Comparison of ENCODE assay signal across 31 cellular contexts in the genomic region with DNA sequence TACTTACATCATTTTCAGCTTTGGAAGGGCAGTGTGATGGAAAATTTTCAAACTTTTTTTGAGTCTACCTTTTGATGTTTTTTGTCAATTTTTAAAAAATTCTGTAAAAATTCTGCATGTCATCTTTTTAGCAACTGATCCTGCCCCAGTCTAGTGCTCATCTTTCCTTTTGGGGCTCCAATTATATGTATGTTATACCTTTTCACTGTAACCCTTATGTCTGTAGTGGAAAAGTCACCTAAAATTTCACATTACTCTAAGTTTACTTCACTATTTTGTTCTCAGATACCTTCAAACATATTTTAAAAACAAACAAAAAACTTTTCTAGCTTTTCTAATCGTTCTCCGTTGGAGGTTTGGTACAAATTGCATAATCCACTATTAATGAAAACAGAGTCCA. TPM values are rescaled to one million over a fixed set of nuclear protein-coding genes. Genes with fewer than 3 reads are reported as not detected.
"Had no signal": no experiment of that assay in that cellular context is flagged by ENCODE, and none has a peak within 500 bp of the region (broad histone marks: within the 10 kb centered on the region; RNA-seq: fewer than 3 reads in every experiment).

No MANE protein-coding gene starts in this region.

- DNase-seq: activated CD4-positive, alpha-beta memory T cell treated with anti-CD3 and anti-CD28 coated beads for 36 hours; activated CD4-positive, alpha-beta T cell treated with anti-CD3 and anti-CD28 coated beads for 36 hours; activated CD4-positive, alpha-beta T cell treated with anti-CD3 and anti-CD28 coated beads, Interleukin-2, amount 10 ng/mL, durations not matched to agents 24 days and 14 days; activated CD4-positive, CD25-positive, alpha-beta regulatory T cell; activated CD4-positive, CD25-positive, alpha-beta regulatory T cell treated with anti-CD3 and anti-CD28 coated beads, Interleukin-2, amount 50 U/mL, for 72 hours; activated CD8-positive, alpha-beta memory T cell treated with anti-CD3 and anti-CD28 coated beads, Interleukin-2, amount 10 ng/mL, durations not matched to agents 7 days and 5 days; activated CD8-positive, alpha-beta memory T cell treated with anti-CD3 and anti-CD28 coated beads, Interleukin-2, amount 50 U/mL, for 4 hours; activated CD8-positive, alpha-beta T cell treated with anti-CD3 and anti-CD28 coated beads, Interleukin-2, amount 10 ng/mL, durations not matched to agents 7 days and 5 days; activated effector memory CD4-positive, alpha-beta T cell treated with anti-CD3 and anti-CD28 coated beads, Interleukin-2, amount 50 U/mL, for 16 hours; activated naive CD4-positive, alpha-beta T cell treated with anti-CD3 and anti-CD28 coated beads for 36 hours; activated naive CD8-positive, alpha-beta T cell treated with anti-CD3 and anti-CD28 coated beads for 36 hours; activated naive CD8-positive, alpha-beta T cell treated with anti-CD3 and anti-CD28 coated beads, Interleukin-2, amount 50 U/mL, for 24 hours; activated T-cell treated with anti-CD3 and anti-CD28 coated beads, Interleukin-2, amount 50 U/mL, for 1 hour; activated T-cell treated with anti-CD3 and anti-CD28 coated beads, Interleukin-2, amount 50 U/mL, for 48 hours; adrenal gland; brain microvascular endothelial cell; dorsolateral prefrontal cortex; effector memory CD4-positive, alpha-beta T cell; endodermal cell; foreskin keratinocyte; gastrocnemius medialis; glutamatergic neuron; heart left ventricle; T-helper 2 cell had no signal

- H3K27ac ChIP-seq: adrenal gland, ascending aorta, brain microvascular endothelial cell, coronary artery, dorsolateral prefrontal cortex, esophagus muscularis mucosa, foreskin keratinocyte, gastrocnemius medialis, heart left ventricle had no signal

- H3K27me3 ChIP-seq: adrenal gland, ascending aorta, brain microvascular endothelial cell, dorsolateral prefrontal cortex, esophagus muscularis mucosa, foreskin keratinocyte, gastrocnemius medialis, heart left ventricle had no signal

- H3K36me3 ChIP-seq: adrenal gland, brain microvascular endothelial cell had no signal

- H3K4me1 ChIP-seq: adrenal gland, ascending aorta, esophagus muscularis mucosa, foreskin keratinocyte, gastrocnemius medialis, heart left ventricle had no signal

- H3K4me3 ChIP-seq: adrenal gland, ascending aorta, coronary artery, dorsolateral prefrontal cortex, esophagus muscularis mucosa, heart left ventricle had no signal

RNA-seq across cellular contexts. Expression of a gene that starts 32.5 kb away (rescaled TPM):
- total RNA-seq: activated CD4-positive, alpha-beta memory T cell treated with anti-CD3 and anti-CD28 coated beads for 36 hours; activated CD4-positive, alpha-beta T cell treated with anti-CD3 and anti-CD28 coated beads for 36 hours; activated CD4-positive, alpha-beta T cell treated with anti-CD3 and anti-CD28 coated beads, Interleukin-2, amount 10 ng/mL, durations not matched to agents 24 days and 14 days; activated CD8-positive, alpha-beta memory T cell treated with anti-CD3 and anti-CD28 coated beads for 36 hours; activated CD8-positive, alpha-beta memory T cell treated with anti-CD3 and anti-CD28 coated beads, Interleukin-2, amount 10 ng/mL, durations not matched to agents 7 days and 5 days; activated CD8-positive, alpha-beta T cell treated with anti-CD3 and anti-CD28 coated beads, Interleukin-2, amount 10 ng/mL, durations not matched to agents 7 days and 5 days; activated naive CD4-positive, alpha-beta T cell treated with anti-CD3 and anti-CD28 coated beads for 36 hours; activated naive CD8-positive, alpha-beta T cell treated with anti-CD3 and anti-CD28 coated beads for 36 hours; activated T-helper 1 cell treated with anti-CD3 and anti-CD28 coated beads, Interleukin-12 subunit alpha, Interleukin-12 subunit beta, Interleukin-2, Interleukin-4 antibody, amounts not matched to agents 30 ng/mL and 10 ng/mL and 1 ng/mL, durations not matched to agents 14 hours and 24 hours and 36 hours; activated T-helper 2 cell treated with anti-CD3 and anti-CD28 coated beads, Interferon-gamma antibody, Interleukin-2, Interleukin-4, amounts not matched to agents 10 μg/mL and 5 μg/mL and 100 μg/mL, durations not matched to agents 14 hours and 24 hours and 36 hours; ascending aorta; epithelial cell of proximal tubule; esophagus muscularis mucosa; foreskin keratinocyte had no signal
